Comparison of ENCODE assay signal across 8 cellular contexts in the genomic region with DNA sequence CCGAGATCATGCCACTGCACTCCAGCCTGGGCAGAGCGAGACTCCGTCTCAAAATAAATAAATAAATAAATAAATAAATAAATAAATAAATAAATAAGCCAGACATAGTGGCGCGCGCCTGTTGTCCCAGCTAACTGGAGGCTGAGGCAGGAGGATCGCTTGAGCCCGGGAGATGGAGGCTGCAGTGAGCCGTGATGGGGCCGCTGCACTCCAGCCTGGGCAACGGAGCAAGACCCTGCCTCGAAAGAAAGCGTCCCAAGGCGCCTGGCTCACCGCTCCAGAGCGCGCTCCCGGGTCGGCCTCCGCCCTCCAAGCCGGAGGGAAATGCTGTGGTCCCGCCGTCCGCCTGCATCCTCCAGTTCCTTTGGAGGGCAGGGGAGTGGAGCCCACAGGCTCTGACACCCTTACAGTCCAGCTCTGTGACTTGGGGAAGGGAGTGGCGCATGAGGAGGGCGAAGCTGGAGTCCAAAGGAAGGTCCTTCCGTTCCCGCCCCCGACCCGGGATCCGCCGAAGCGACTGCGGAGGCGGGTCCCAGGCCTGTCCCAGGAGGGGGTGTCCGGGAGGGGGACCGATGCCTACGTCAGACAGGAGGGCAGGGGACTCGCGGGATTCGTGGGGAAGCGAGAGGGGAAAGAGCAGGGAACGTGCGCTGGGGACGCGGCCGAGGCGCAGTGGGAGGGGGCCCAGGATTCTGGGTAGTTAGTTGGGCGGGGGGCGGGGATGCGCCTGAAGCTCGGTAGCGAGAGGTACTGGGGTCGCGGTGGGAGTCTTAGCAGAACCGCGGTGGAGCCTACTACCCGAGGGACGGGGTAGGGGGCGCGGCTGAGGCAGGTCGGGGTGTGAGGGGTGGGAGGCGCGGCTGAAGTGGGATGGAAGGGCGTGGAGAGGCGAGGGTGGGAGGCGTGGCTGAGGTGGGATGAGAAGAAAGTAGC. TPM values are rescaled to one million over a fixed set of nuclear protein-coding genes. Genes with fewer than 3 reads are reported as not detected.
DNase-seq lines count a peak whose midpoint lies in the region; ATAC-seq and TF ChIP-seq lines count a peak whose summit lies in the region.

No MANE protein-coding gene starts in this region.

- peaks cover 27% of the 10 kb centered on the region for H3K4me1 ChIP-seq in BLaER1
- H3K4me1 ChIP-seq in adrenal gland (replicated peaks in 1 of 2): peaks cover 8 to 13% of the 10 kb centered on the region in 2 donors
- H3K4me1 ChIP-seq in iPS-18a (ENCODE audit: control insufficient read depth, low read depth, low read length): peaks cover 6% of the 10 kb centered on the region
- H3K4me1 ChIP-seq in smooth muscle cell (ENCODE audit: low read depth): no peaks in the 10 kb centered on the region

- H4K20me1 ChIP-seq in BLaER1 (no peaks in the 10 kb centered on the region), smooth muscle cell (ENCODE audit: low read depth) (no peaks in the 10 kb centered on the region)

- no peaks in the 10 kb centered on the region for H3K79me2 ChIP-seq in smooth muscle cell (ENCODE audit: low read depth)

- no peaks in the 10 kb centered on the region for H3K9me3 ChIP-seq in BLaER1
- H3K9me3 ChIP-seq in adrenal gland (replicated peaks in 1 of 3): no peaks in the 10 kb centered on the region
- no peaks in the 10 kb centered on the region for H3K9me3 ChIP-seq in iPS-18a (ENCODE audit: control insufficient read depth, low read depth, low read length)
- no peaks in the 10 kb centered on the region for H3K9me3 ChIP-seq in smooth muscle cell (replicated peaks; ENCODE audit: low read depth)

- 5 to 16% (median 8%) methylated on average over 24 to 67 of the region's 67 CpGs for WGBS in adrenal gland, 4 donors
- WGBS in smooth muscle cell (ENCODE audit: low lambda C conversion rate): 14% methylated on average over 42 of the region's 67 CpGs

- H3K4me2 ChIP-seq in BLaER1 (peak overlapping the region; percentile 95), smooth muscle cell (peak overlapping the region; percentile 94)

- TF ChIP-seq CTCF in adrenal gland (IDR thresholded peaks at IDR 0.05): no peak
- no peak for TF ChIP-seq CTCF in smooth muscle cell (IDR thresholded peaks at IDR 0.05; ENCODE audit: borderline replicate concordance, insufficient read depth, poor library complexity, severe bottlenecking)

- peak overlapping the region; percentile 93 for H2AFZ ChIP-seq in smooth muscle cell (ENCODE audit: low read depth)

- intact Hi-C loops in adrenal gland (cut with DNase I): no loop called here

- no peaks in the 10 kb centered on the region for H3K27me3 ChIP-seq in BLaER1
- H3K27me3 ChIP-seq in adrenal gland: no peaks in the 10 kb centered on the region
- H3K27me3 ChIP-seq in iPS-18a (ENCODE audit: control insufficient read depth, insufficient read depth, low read length): no peaks in the 10 kb centered on the region
- H3K27me3 ChIP-seq in smooth muscle cell (ENCODE audit: low read depth): no peaks in the 10 kb centered on the region

- H3K4me3 ChIP-seq in BLaER1 (peak overlapping the region; percentile 68), adrenal gland (peak overlapping the region in 3 of 4 donors; percentile 6 to 67 (median 37)), iPS-18a (ENCODE audit: low read length) (peak overlapping the region; percentile 67), smooth muscle cell (peak overlapping the region; percentile 60)

- peak in 1 of 7 donors; percentile 42 for DNase-seq in adrenal gland
- no peak for DNase-seq in smooth muscle cell (lab: John Stamatoyannopoulos, UW; ENCODE audit: unreplicated experiment)
- no peak for DNase-seq in activated CD4-positive, alpha-beta T cell treated with anti-CD3 and anti-CD28 coated beads for 1 hour

- peak; percentile 23 for ATAC-seq in HG03432 (IDR thresholded peaks at IDR 0.05; ENCODE audit: unreplicated experiment)
- no peak for ATAC-seq in GM19023 (IDR thresholded peaks at IDR 0.05; ENCODE audit: unreplicated experiment)
- ATAC-seq in HG02970 (IDR thresholded peaks at IDR 0.05; ENCODE audit: low FRiP score, unreplicated experiment): no peak

- TF ChIP-seq POLR2A in adrenal gland (IDR thresholded peaks at IDR 0.05): no peak

- H3K27ac ChIP-seq in BLaER1 (peak overlapping the region; percentile 43), adrenal gland (peak overlapping the region in 1 of 5 donors; percentile 61), iPS-18a (ENCODE audit: low read length) (no peak overlapping the region), smooth muscle cell (ENCODE audit: low read depth) (peak overlapping the region; percentile 47)

- H3K9ac ChIP-seq in BLaER1 (peak overlapping the region; percentile 60; the same call in 1 of the 2 replicates), iPS-18a (ENCODE audit: low read length) (peak overlapping the region; percentile 73), smooth muscle cell (ENCODE audit: low read depth) (peak overlapping the region; percentile 43)

- H3F3A ChIP-seq in smooth muscle cell (ENCODE audit: low read depth): peaks cover 19% of the 10 kb centered on the region

- H3K36me3 ChIP-seq in BLaER1: no peaks in the 10 kb centered on the region
- no peaks in the 10 kb centered on the region for H3K36me3 ChIP-seq in adrenal gland (replicated peaks in 1 of 2)
- no peaks in the 10 kb centered on the region for H3K36me3 ChIP-seq in iPS-18a (ENCODE audit: control insufficient read depth, low read depth, low read length)
- H3K36me3 ChIP-seq in smooth muscle cell (ENCODE audit: low read depth): no peaks in the 10 kb centered on the region

RNA-seq across cellular contexts. Expression of a gene that starts 8.4 kb away (rescaled TPM):
- total RNA-seq in adrenal gland (100 to 1,000 TPM in 1 of 8 donors, 10 to 100 TPM in 7; 34.1 to 110 (median 47.3) TPM), smooth muscle cell (51.4 and 58.0 TPM in 2 replicates)
- polyA plus RNA-seq in adrenal gland (10 to 100 TPM; 23.3 to 67.3 (median 61.7) TPM), smooth muscle cell (65.6 and 92.9 TPM in 2 replicates)

RNA-seq across cellular contexts. Expression of a gene that starts 26.1 kb away (rescaled TPM):
- total RNA-seq in adrenal gland (1,000 to 10,000 TPM; 1,297 to 2,928 (median 2,139) TPM), smooth muscle cell (1,100 and 1,184 TPM in 2 replicates)
- polyA plus RNA-seq in adrenal gland (1,000 to 10,000 TPM in 2 of 3 donors, 100 to 1,000 TPM in 1; 588 to 2,867 (median 1,416) TPM), smooth muscle cell (2,038 and 2,323 TPM in 2 replicates)

RNA-seq across cellular contexts. Expression of a gene that starts 53.7 kb away (rescaled TPM):
- total RNA-seq in adrenal gland (10 to 100 TPM; 19.9 to 31.7 (median 25.8) TPM), smooth muscle cell (17.5 and 21.2 TPM in 2 replicates)
- polyA plus RNA-seq in adrenal gland (10 to 100 TPM; 28.1 to 37.9 (median 32.9) TPM), smooth muscle cell (33.9 and 44.5 TPM in 2 replicates)
